Comparison of ENCODE assay signal across 8 cellular contexts in the genomic region with DNA sequence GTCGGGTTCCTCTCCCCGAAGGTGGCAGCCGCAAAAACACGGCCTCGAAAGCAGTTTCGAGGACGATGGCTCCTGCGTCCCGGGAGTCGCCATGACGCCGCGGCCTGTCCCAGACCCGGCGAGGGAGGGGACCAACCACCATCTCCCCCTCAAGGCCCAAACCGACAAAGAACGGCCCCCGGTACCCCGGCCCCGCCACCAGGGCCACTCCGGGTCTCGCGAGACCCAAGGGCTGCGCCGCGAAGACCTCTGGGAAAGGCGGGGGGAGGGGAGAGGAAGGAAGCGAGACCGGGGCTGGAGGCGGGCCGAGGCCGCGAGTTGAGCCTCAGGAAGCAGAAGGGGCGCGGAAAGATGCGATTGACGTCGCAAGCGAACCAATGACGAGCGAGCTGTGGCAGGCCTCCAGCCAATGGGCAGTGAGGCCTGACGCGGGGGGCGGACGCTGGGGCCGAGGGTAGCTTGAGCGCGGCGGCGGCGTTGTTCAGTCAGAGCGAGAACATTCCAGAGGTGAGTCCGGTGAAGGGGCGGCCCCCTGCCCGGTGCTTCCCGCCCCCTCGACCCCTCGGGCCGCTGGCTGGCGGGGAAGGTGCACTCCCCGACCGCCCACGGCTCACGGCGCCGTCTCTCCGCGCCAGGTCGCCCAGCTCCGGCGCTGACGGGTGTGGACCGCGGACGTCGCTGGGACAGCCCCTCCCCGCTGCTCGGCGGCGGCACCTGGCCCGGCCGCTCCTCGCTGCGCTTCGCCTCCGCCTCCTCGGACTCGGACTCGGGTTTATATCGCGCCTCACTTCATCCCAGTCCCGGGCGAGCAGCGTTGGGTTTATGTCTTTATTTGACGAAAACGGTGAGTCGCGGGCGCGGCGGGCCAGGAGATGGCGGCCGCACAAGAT. TPM values are rescaled to one million over a fixed set of nuclear protein-coding genes. Genes with fewer than 3 reads are reported as not detected.
DNase-seq lines count a peak whose midpoint lies in the region; ATAC-seq lines count a peak whose summit lies in the region.

Gene EIF5 (plus strand): TSS at position 484 of the 890 bp plus-strand sequence. CDS start 1,624 bp downstream, outside the sequence.

- peaks cover 21 to 28% of the 10 kb centered on the region in 2 donors for H3K4me1 Mint-ChIP-seq in effector memory CD8-positive, alpha-beta T cell (ENCODE audit: low read depth in 2 of 2)
- H3K4me1 Mint-ChIP-seq in memory B cell = peaks cover 20% of the 10 kb centered on the region

- peak; percentile 81 for ATAC-seq in GM21360 (IDR thresholded peaks at IDR 0.05; ENCODE audit: unreplicated experiment)
- peak; percentile 85 for ATAC-seq in effector memory CD8-positive, alpha-beta T cell (replicated peaks)
- ATAC-seq in memory B cell (ENCODE audit: low read depth) = peak; percentile 79

- H3K4me3 Mint-ChIP-seq in effector memory CD8-positive, alpha-beta T cell = peak within 1 kb of the TSS; percentile 86 to 91
- peak within 1 kb of the TSS; percentile 87 for H3K4me3 Mint-ChIP-seq in memory B cell

- H3K9me3 Mint-ChIP-seq in effector memory CD8-positive, alpha-beta T cell = no peaks in the 10 kb centered on the region
- H3K9me3 Mint-ChIP-seq in memory B cell = no peaks in the 10 kb centered on the region

- peaks cover 56% of the 10 kb centered on the region for H3K36me3 Mint-ChIP-seq in effector memory CD8-positive, alpha-beta T cell (ENCODE audit: insufficient read depth)
- peaks cover 22% of the 10 kb centered on the region for H3K36me3 Mint-ChIP-seq in memory B cell

- H3K27ac Mint-ChIP-seq in effector memory CD8-positive, alpha-beta T cell = peak within 1 kb of the TSS; percentile 96 to 97
- H3K27ac Mint-ChIP-seq in memory B cell = peak within 1 kb of the TSS; percentile 96

- DNase-seq in COR-L47 (lab: John Stamatoyannopoulos, UW) (peak; percentile 100), HT1080 (ENCODE audit: low read depth) (peak; percentile 97), NOMO-1 treated with DMSO at 0.1 percent for 48 hours (lab: John Stamatoyannopoulos, UW; ENCODE audit: unreplicated experiment) (peak; percentile 98), memory B cell (ENCODE audit: low spot score in 2 of 2) (peak; percentile 97 to 99)
- peak; percentile 97 to 99 for DNase-seq in activated CD8-positive, alpha-beta memory T cell treated with anti-CD3 and anti-CD28 coated beads for 4 hours (ENCODE audit: low read depth in 2 of 2)
- peak; percentile 99 for DNase-seq in effector memory CD8-positive, alpha-beta T cell
- DNase-seq in stimulated activated CD8-positive, alpha-beta memory T cell treated with anti-CD3 and anti-CD28 coated beads, Interleukin-12 subunit alpha, Interleukin-12 subunit beta, amount 100 ng/mL, for 24 hours (ENCODE audit: extremely low read depth) = peak; percentile 96

- no peaks in the 10 kb centered on the region for H3K27me3 Mint-ChIP-seq in effector memory CD8-positive, alpha-beta T cell
- H3K27me3 Mint-ChIP-seq in memory B cell = no peaks in the 10 kb centered on the region

RNA-seq across cellular contexts. Expression of gene EIF5, which starts in this region (rescaled TPM):
- total RNA-seq in HT1080 (2014; rRNA removed; shearing (Covaris generic)) = 207 and 288 TPM in 2 replicates
- polyA plus RNA-seq in HT1080 (2015; cell fraction: cytosol; rRNA removed) = 243 and 283 TPM in 2 replicates
- 328 and 343 TPM in 2 replicates for polyA plus RNA-seq in HT1080 (2015; cell fraction: nucleus; rRNA removed)

Comparison
In these comparisons a context has a peak if more than half of its experiments do, and no peak if none do; other contexts are left out.
1. Peak in every context shown above with its lines: DNase-seq and ATAC-seq.